In genomic region chr3:7484636-7485035, GRCh38 we compare ENCODE assay signal across 15 cellular contexts.
"Had no signal": no experiment of that assay in that cellular context is flagged by ENCODE, and none has a peak within 500 bp of the region (broad histone marks: within the 10 kb centered on the region; RNA-seq: fewer than 3 reads in every experiment).

No MANE protein-coding gene starts in this region.

- ATAC-seq: activated CD4-positive, CD25-positive, alpha-beta regulatory T cell treated with anti-CD3 and anti-CD28 coated beads, Interleukin-2, amount 50 U/mL, for 24 hours; left lobe of liver; stimulated activated naive CD8-positive, alpha-beta T cell treated with anti-CD3 and anti-CD28 coated beads, Interleukin-15, Interleukin-2, amounts not matched to agents 100 U/mL and 50 U/mL, for 24 hours had no signal

- H3K27ac ChIP-seq: cardiac muscle cell, colonic mucosa, upper lobe of left lung had no signal

- H3K36me3 Mint-ChIP-seq: activated naive CD4-positive, alpha-beta T cell treated with anti-CD3 and anti-CD28 coated beads, Interleukin-2, amount 50 U/mL, for 24 hours; memory B cell had no signal

- H3K4me1 ChIP-seq: colonic mucosa, upper lobe of left lung had no signal

- H3K4me1 Mint-ChIP-seq: activated naive CD4-positive, alpha-beta T cell treated with anti-CD3 and anti-CD28 coated beads, Interleukin-2, amount 50 U/mL, for 24 hours; memory B cell; nephron had no signal

- H3K9me3 ChIP-seq: colonic mucosa, upper lobe of left lung had no signal

- H3K4me3 Mint-ChIP-seq: activated naive CD4-positive, alpha-beta T cell treated with anti-CD3 and anti-CD28 coated beads, Interleukin-2, amount 50 U/mL, for 24 hours; memory B cell; nephron had no signal

- H3K27ac Mint-ChIP-seq: activated naive CD4-positive, alpha-beta T cell treated with anti-CD3 and anti-CD28 coated beads, Interleukin-2, amount 50 U/mL, for 24 hours; memory B cell; nephron had no signal

- DNase-seq: activated CD4-positive, alpha-beta T cell treated with anti-CD3 and anti-CD28 coated beads, Interleukin-2, amount 50 U/mL, for 4 hours; activated effector memory CD4-positive, alpha-beta T cell treated with Interleukin-2 at 50 U/mL for 16 hours; activated T-cell treated with anti-CD3 and anti-CD28 coated beads, Interleukin-2, amount 50 U/mL, for 1 hour; colonic mucosa; effector CD8-positive, alpha-beta T cell; glutamatergic neuron; stimulated activated CD4-positive, alpha-beta T cell treated with anti-CD3 and anti-CD28 coated beads, Interleukin-12 subunit alpha, Interleukin-12 subunit beta, amount 100 ng/mL, for 4 hours; stimulated activated naive CD8-positive, alpha-beta T cell treated with anti-CD3 and anti-CD28 coated beads, Interleukin-15, Interleukin-2, amounts not matched to agents 100 U/mL and 50 U/mL, for 24 hours; upper lobe of left lung had no signal

- H3K27me3 ChIP-seq: cardiac muscle cell, colonic mucosa, upper lobe of left lung had no signal

- H3K27me3 Mint-ChIP-seq: activated naive CD4-positive, alpha-beta T cell treated with anti-CD3 and anti-CD28 coated beads, Interleukin-2, amount 50 U/mL, for 24 hours; memory B cell had no signal

- H3K4me3 ChIP-seq: cardiac muscle cell, colonic mucosa, upper lobe of left lung had no signal

- H3K36me3 ChIP-seq: cardiac muscle cell, colonic mucosa, upper lobe of left lung had no signal
